ENCODE assay signal across 18 cellular contexts in genomic region chr2:101089942-101090799, GRCh38.
A peak's percentile ranks its signal among the peaks of the same experiment; 100 is the strongest.
DNase-seq lines count a peak whose midpoint lies in the region; ATAC-seq, FAIRE-seq and TF ChIP-seq lines count a peak whose summit lies in the region.
"Had no signal": no experiment of that assay in that cellular context is flagged by ENCODE, and none has a peak within 500 bp of the region (broad histone marks: within the 10 kb centered on the region; RNA-seq: fewer than 3 reads in every experiment).

No MANE protein-coding gene starts in this region.

- H3K27me3 ChIP-seq in Peyer's patch (no peaks in the 10 kb centered on the region), HepG2 (ENCODE audit: control insufficient read depth in 1 of 2, insufficient read depth in 2 of 2, low read length in 2 of 2) (no peaks in the 10 kb centered on the region), gastrocnemius medialis (no peaks in the 10 kb centered on the region)
- H3K27me3 ChIP-seq: BLaER1 treated with 17β-estradiol and CSF1 and Interleukin-3, amounts not matched to agents 10 nM and 100 nM had no signal

- intact Hi-C loops in HepG2 (cut with micrococcal nuclease; ENCODE audit: unreplicated experiment), result no loop called here
- intact Hi-C loops in gastrocnemius medialis (cut with DNase I; ENCODE audit: low total_unique reads), result loop anchor here (1.0 kb wide), 1 partner anchor 18 kb away; no protein-coding TSS in a partner anchor

- peaks cover 78% of the 10 kb centered on the region for H3K79me2 ChIP-seq in HepG2 (ENCODE audit: insufficient read depth, low read length)

- H2AFZ ChIP-seq in HepG2 (ENCODE audit: low read length), result no peak overlapping the region

- TF ChIP-seq POLR2A in GM12891 (IDR thresholded peaks at IDR 0.05; ENCODE audit: low read depth, low read length) (no peak), Peyer's patch (IDR thresholded peaks at IDR 0.05) (no peak), HepG2 (IDR thresholded peaks at IDR 0.05; ENCODE audit: insufficient read depth in 1 of 2, low read depth in 2 of 2, low read length in 2 of 2) (no peak), gastrocnemius medialis (IDR thresholded peaks at IDR 0.05) (no peak)

- H3K4me3 ChIP-seq in Peyer's patch (no peak overlapping the region), HepG2 (replicated peaks in 1 of 3; ENCODE audit: insufficient read depth in 1 of 3, low read depth in 2 of 3, low read length in 3 of 3) (no peak overlapping the region), gastrocnemius medialis (no peak overlapping the region)
- H3K4me3 ChIP-seq: BLaER1 treated with 17β-estradiol and CSF1 and Interleukin-3, amounts not matched to agents 10 nM and 100 nM had no signal

- TF ChIP-seq EP300 in HepG2 (IDR thresholded peaks at IDR 0.05; ENCODE audit: low read depth in 2 of 2, low read length in 2 of 2), result no peak
- no peak for TF ChIP-seq EP300 in HepG2 (CRISPR knock-in tag; IDR thresholded peaks at IDR 0.05; ENCODE audit: borderline replicate concordance)

- in situ Hi-C loops in HepG2 (cut with HindIII; ENCODE audit: extremely low pct_ligation_motif_present, low pct_unique_long_range_greater_than_20kb), result no loop called here
- in situ Hi-C loops in gastrocnemius medialis (cut with MboI; ENCODE audit: low sequenced_read_pairs in 4 of 4), result no loop called here

- no peak overlapping the region for H3K9ac ChIP-seq in HepG2 (ENCODE audit: insufficient read depth, low read depth, low read length)
- H3K9ac ChIP-seq: BLaER1 treated with 17β-estradiol and CSF1 and Interleukin-3, amounts not matched to agents 10 nM and 100 nM; SK-N-SH had no signal

- H3K27ac ChIP-seq in Peyer's patch, result peak overlapping the region in 1 of 4 donors; percentile 68
- peak overlapping the region; percentile 3 for H3K27ac ChIP-seq in HepG2 (ENCODE audit: extremely low read length, insufficient read depth, low read length)
- H3K27ac ChIP-seq in gastrocnemius medialis, result peak overlapping the region; percentile 48 to 66 (median 54)
- H3K27ac ChIP-seq: BLaER1 treated with 17β-estradiol and CSF1 and Interleukin-3, amounts not matched to agents 10 nM and 100 nM had no signal

- no peaks in the 10 kb centered on the region for H3K9me3 ChIP-seq in Peyer's patch
- no peaks in the 10 kb centered on the region for H3K9me3 ChIP-seq in HepG2 (ENCODE audit: low read length)
- no peaks in the 10 kb centered on the region for H3K9me3 ChIP-seq in gastrocnemius medialis
- H3K9me3 ChIP-seq: BLaER1 treated with 17β-estradiol and CSF1 and Interleukin-3, amounts not matched to agents 10 nM and 100 nM; SK-N-SH had no signal

- no peak overlapping the region for H3K4me2 ChIP-seq in HepG2 (ENCODE audit: low read depth, low read length)
- H3K4me2 ChIP-seq: SK-N-SH had no signal

- H4K20me1 ChIP-seq in HepG2 (ENCODE audit: insufficient read depth, low read length), result peaks cover 22% of the 10 kb centered on the region; the same call in 1 of the 2 replicates

- TF ChIP-seq RAD21 in HepG2 (CRISPR knock-in tag; IDR thresholded peaks at IDR 0.05), result no peak

- DNase-seq in GM12891 (ENCODE audit: insufficient read length, low spot score) (no peak), Peyer's patch (peak in 2 of 3 donors; percentile 54 to 66), HepG2 (ENCODE audit: low spot score) (no peak), gastrocnemius medialis (no peak), HCEC 1CT (no peak)
- DNase-seq: CD8-positive, alpha-beta memory T cell; EL; H9; KG1; NCI-H1092 treated with DMSO at 0.1 percent for 48 hours; NCI-H2081; NCI-H446 treated with DMSO at 0.1 percent for 48 hours; NCI-H69; SHP77 treated with DMSO at 0.1 percent for 48 hours; SK-N-SH had no signal

- peak; percentile 86 for ATAC-seq in HepG2
- ATAC-seq in gastrocnemius medialis, result no peak
- ATAC-seq in HG02938 (IDR thresholded peaks at IDR 0.05; ENCODE audit: unreplicated experiment), result no peak
- no peak for ATAC-seq in HG02970 (IDR thresholded peaks at IDR 0.05; ENCODE audit: low FRiP score, unreplicated experiment)

- POLR2A ChIA-PET in HepG2 (lab: Yijun Ruan, JAX), result no interaction called here

- FAIRE-seq in GM12891 (lab: Jason Lieb, UNC), result peak; percentile 82
- FAIRE-seq in HepG2 (lab: Jason Lieb, UNC), result no peak

- H3K36me3 ChIP-seq in Peyer's patch (no peaks in the 10 kb centered on the region), HepG2 (replicated peaks in 1 of 2; ENCODE audit: control insufficient read depth in 1 of 2, insufficient read depth in 2 of 2, low read length in 2 of 2) (peaks cover 9 to 25% of the 10 kb centered on the region in 2 experiments; a peak in 4 of 5 replicates), gastrocnemius medialis (peaks cover 0 to 17% of the 10 kb centered on the region in 2 donors)

- peaks cover 0 to 4% (median 0%) of the 10 kb centered on the region in 4 donors for H3K4me1 ChIP-seq in Peyer's patch
- peaks cover 49% of the 10 kb centered on the region for H3K4me1 ChIP-seq in HepG2 (ENCODE audit: insufficient read depth, low read length)
- H3K4me1 ChIP-seq in gastrocnemius medialis, result peaks cover 18 to 28% of the 10 kb centered on the region in 2 donors

- no TSS peak for BruUV-seq in HepG2 (replicated peaks; lab: Mats Ljungman, UMichigan)

- WGBS in HepG2 (ENCODE audit: low lambda C conversion rate), result 82% methylated on average over 12 of the region's 12 CpGs

- CTCF ChIA-PET in HepG2 (lab: Yijun Ruan, JAX; ENCODE audit: low intra/inter-chr PET ratio, low total read pairs), result interaction anchor here (0.6 kb wide), 1 partner anchor 102 kb away, joined by 3 read pairs; no protein-coding TSS in a partner anchor

- TF ChIP-seq CTCF in Peyer's patch (IDR thresholded peaks at IDR 0.05) (no peak), HepG2 (CRISPR knock-in tag; IDR thresholded peaks at IDR 0.05) (no peak), gastrocnemius medialis (IDR thresholded peaks at IDR 0.05 in 4 of 5, conservative IDR thresholded peaks at IDR 0.05 in 1 of 5) (no peak)

TF ChIP-seq in GM12891, 5 proteins besides CTCF, POLR2A, EP300 and RAD21:
- TF ChIP-seq POU2F2 (IDR thresholded peaks at IDR 0.05; ENCODE audit: low read depth, low read length) (no peak), TAF1 (IDR thresholded peaks at IDR 0.05; ENCODE audit: low read depth, low read length) (no peak), SPI1 (IDR thresholded peaks at IDR 0.05; ENCODE audit: low read depth, low read length) (no peak), PAX5 (IDR thresholded peaks at IDR 0.05; ENCODE audit: insufficient read depth, low read length, severe bottlenecking) (no peak), POLR2AphosphoS5 (IDR thresholded peaks at IDR 0.05; ENCODE audit: low read depth, low read length) (no peak)

TF ChIP-seq in HepG2, 621 proteins besides CTCF, POLR2A, EP300 and RAD21 (continues in another document):
- TF ChIP-seq ZNF292 (CRISPR knock-in tag; IDR thresholded peaks at IDR 0.05; ENCODE audit: borderline replicate concordance, low read depth) (0 out of 2 replicates have a peak, but pooled peaks have one; percentile 37), ZSCAN21 (CRISPR knock-in tag; IDR thresholded peaks at IDR 0.05; ENCODE audit: borderline replicate concordance) (0 out of 2 replicates have a peak, but pooled peaks have one; percentile 30), CC2D1A (CRISPR knock-in tag; IDR thresholded peaks at IDR 0.05) (0 out of 2 replicates have a peak, but pooled peaks have one; percentile 48), SMARCE1 (IDR thresholded peaks at IDR 0.05; ENCODE audit: borderline replicate concordance) (no peak), ZMYM4 (CRISPR knock-in tag; IDR thresholded peaks at IDR 0.05) (0 out of 2 replicates have a peak, but pooled peaks have one; percentile 30), ZSCAN25 (CRISPR knock-in tag; IDR thresholded peaks at IDR 0.05) (peak; percentile 78; the same call in 1 of the 2 replicates), ZNF382 (CRISPR knock-in tag; IDR thresholded peaks at IDR 0.05; ENCODE audit: borderline replicate concordance) (no peak), TRIM22 (IDR thresholded peaks at IDR 0.05) (0 out of 2 replicates have a peak, but pooled peaks have one; percentile 41), ZNF687 (CRISPR knock-in tag; IDR thresholded peaks at IDR 0.05) (peak; percentile 44), HNRNPK (IDR thresholded peaks at IDR 0.05; ENCODE audit: low read depth, low read length, poor library complexity, severe bottlenecking) (peak; percentile 91), ZNF780A (CRISPR knock-in tag; IDR thresholded peaks at IDR 0.05) (no peak)

Comparison
In these comparisons a context has a peak if more than half of its experiments do, and no peak if none do; other contexts are left out.
1. DNase-seq: peak in Peyer's patch (2 of 3); none in GM12891 (single experiment), HepG2 (single experiment), gastrocnemius medialis (0 of 2) and HCEC 1CT (single experiment).